In the genomic region with DNA sequence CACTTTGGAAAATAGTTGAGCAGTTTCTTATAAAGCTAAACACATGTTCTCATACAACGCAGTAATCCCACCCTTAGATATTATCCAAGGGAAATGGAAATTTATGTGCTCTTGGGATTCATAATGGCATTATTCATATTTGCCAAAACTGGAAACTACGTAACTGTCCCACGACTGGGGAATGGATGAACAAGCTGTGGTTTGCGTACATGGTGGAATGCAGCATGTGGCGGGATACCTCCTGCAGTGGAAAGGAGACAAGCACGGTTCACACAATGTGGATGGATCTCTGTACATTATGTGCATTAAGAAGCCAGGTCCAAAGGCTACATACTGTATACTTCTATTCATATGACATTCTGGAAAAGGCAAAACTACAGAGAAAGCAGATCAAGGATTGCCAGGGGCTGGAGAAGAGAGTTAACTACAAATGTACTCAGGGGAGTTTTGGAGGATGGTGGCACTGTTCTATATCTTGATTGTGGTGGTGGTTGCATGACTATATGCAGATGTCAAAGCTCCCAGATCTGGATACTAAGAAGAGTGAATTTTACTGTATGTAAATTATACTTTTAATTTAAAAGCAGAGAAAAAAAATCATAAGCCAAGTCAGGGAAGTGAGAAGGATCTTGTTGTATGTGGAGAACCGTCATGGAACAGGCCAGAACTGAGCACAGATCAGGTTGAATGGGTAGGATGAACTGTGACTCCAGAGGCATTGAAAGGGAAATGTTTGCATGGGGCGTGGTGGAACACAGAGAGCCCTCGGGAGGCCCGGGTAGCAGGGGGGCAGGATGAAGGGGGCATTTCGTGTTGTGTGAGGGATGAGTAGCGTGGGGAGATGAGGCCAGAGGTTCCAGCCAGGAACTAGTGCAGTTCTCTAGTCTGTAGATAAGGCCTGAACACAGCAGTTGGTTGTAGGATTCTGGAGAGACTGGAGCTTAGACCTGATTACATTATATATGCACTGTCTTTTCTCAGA, we compare ENCODE assay signal across 10 cellular contexts.
DNase-seq lines count a peak whose midpoint lies in the region; ATAC-seq lines count a peak whose summit lies in the region.
"Had no signal": no experiment of that assay in that cellular context is flagged by ENCODE, and none has a peak within 500 bp of the region (broad histone marks: within the 10 kb centered on the region; RNA-seq: fewer than 3 reads in every experiment).

No MANE protein-coding gene starts in this region.

- peaks cover 7 to 26% of the 10 kb centered on the region in 2 donors for H3K36me3 Mint-ChIP-seq in stimulated activated naive B cell treated with anti-CD40 and anti-IgM and Interleukin-4, amounts not matched to agents 10 μg/mL and 1 μg/mL and 100 μg/mL, for 72 hours

- peak overlapping the region; percentile 78 for H3K27ac Mint-ChIP-seq in stimulated activated naive B cell treated with anti-CD40 and anti-IgM and Interleukin-4, amounts not matched to agents 10 μg/mL and 1 μg/mL and 100 μg/mL, for 72 hours

- ATAC-seq in left cardiac atrium (peak; percentile 16 to 33), HG03521 (IDR thresholded peaks at IDR 0.05; ENCODE audit: unreplicated experiment) (no peak), HG02642 (IDR thresholded peaks at IDR 0.05; ENCODE audit: poor library complexity, unreplicated experiment) (no peak)
- ATAC-seq in stimulated activated naive B cell treated with anti-CD40 and anti-IgM and Interleukin-4, amounts not matched to agents 10 μg/mL and 1 μg/mL and 100 μg/mL, for 72 hours (replicated peaks), result peak; percentile 71 to 81

- intact Hi-C loops in left cardiac atrium (cut with DNase I), result no loop called here

- peaks cover 0 to 4% of the 10 kb centered on the region in 2 donors for H3K9me3 Mint-ChIP-seq in stimulated activated naive B cell treated with anti-CD40 and anti-IgM and Interleukin-4, amounts not matched to agents 10 μg/mL and 1 μg/mL and 100 μg/mL, for 72 hours

- peaks cover 41 to 69% of the 10 kb centered on the region in 2 donors for H3K4me1 Mint-ChIP-seq in stimulated activated naive B cell treated with anti-CD40 and anti-IgM and Interleukin-4, amounts not matched to agents 10 μg/mL and 1 μg/mL and 100 μg/mL, for 72 hours

- peak; percentile 56 for DNase-seq in DMS53 (lab: John Stamatoyannopoulos, UW)
- no peak for DNase-seq in DMS53 treated with DMSO at 0.1 percent for 48 hours (lab: John Stamatoyannopoulos, UW; ENCODE audit: unreplicated experiment)
- DNase-seq in SW480 (ENCODE audit: low spot score), result peak; percentile 40
- DNase-seq in left cardiac atrium, result no peak
- DNase-seq in stimulated activated naive B cell treated with anti-CD40 and anti-IgM and Interleukin-4, amounts not matched to agents 10 μg/mL and 1 μg/mL and 100 μg/mL, for 72 hours, result no peak
- DNase-seq in NCI-H2171 (lab: John Stamatoyannopoulos, UW), result no peak
- DNase-seq: activated gamma-delta T cell, NCI-H524 treated with DMSO at 0.1 percent for 48 hours had no signal

- H3K27me3 Mint-ChIP-seq in stimulated activated naive B cell treated with anti-CD40 and anti-IgM and Interleukin-4, amounts not matched to agents 10 μg/mL and 1 μg/mL and 100 μg/mL, for 72 hours, result no peaks in the 10 kb centered on the region

- H3K4me3 Mint-ChIP-seq in stimulated activated naive B cell treated with anti-CD40 and anti-IgM and Interleukin-4, amounts not matched to agents 10 μg/mL and 1 μg/mL and 100 μg/mL, for 72 hours, result peak overlapping the region; percentile 5 to 23

Comparison
In these comparisons a context has a peak if more than half of its experiments do, and no peak if none do; other contexts are left out.
1. DNase-seq: peak in DMS53 (single experiment) and SW480 (single experiment); none in DMS53 treated with DMSO at 0.1 percent for 48 hours (single experiment), left cardiac atrium (single experiment), stimulated activated naive B cell treated with anti-CD40 and anti-IgM and Interleukin-4, amounts not matched to agents 10 μg/mL and 1 μg/mL and 100 μg/mL, for 72 hours (single experiment) and NCI-H2171 (single experiment).
2. ATAC-seq: peak in left cardiac atrium (2 of 2) and stimulated activated naive B cell treated with anti-CD40 and anti-IgM and Interleukin-4, amounts not matched to agents 10 μg/mL and 1 μg/mL and 100 μg/mL, for 72 hours (2 of 2); none in HG03521 (single experiment) and HG02642 (single experiment).